In genomic region chr5:4215143-4215542, GRCh38 we compare ENCODE assay signal across 26 cellular contexts.
"Had no signal": no experiment of that assay in that cellular context is flagged by ENCODE, and none has a peak within 500 bp of the region (broad histone marks: within the 10 kb centered on the region; RNA-seq: fewer than 3 reads in every experiment).

No MANE protein-coding gene starts in this region.

- H3K9me3 ChIP-seq: neutrophil, pancreas, psoas muscle, right lobe of liver, stomach, thoracic aorta, thyroid gland, tibial nerve, upper lobe of left lung, vagina had no signal

- H3K27ac Mint-ChIP-seq: natural killer cell; nephron; stimulated activated effector memory CD8-positive, alpha-beta T cell treated with anti-CD3 and anti-CD28 coated beads, Interleukin-12 subunit alpha, Interleukin-12 subunit beta, amount 100 ng/mL, for 72 hours; stimulated activated naive B cell treated with anti-CD40 and anti-IgM and Interleukin-4, amounts not matched to agents 10 μg/mL and 1 μg/mL and 100 μg/mL, for 72 hours; stimulated activated naive CD8-positive, alpha-beta T cell treated with anti-CD3 and anti-CD28 coated beads, Interleukin-15, Interleukin-2, amounts not matched to agents 100 ng/mL and 50 ng/mL, for 24 hours had no signal

- H3K36me3 Mint-ChIP-seq: natural killer cell; stimulated activated effector memory CD8-positive, alpha-beta T cell treated with anti-CD3 and anti-CD28 coated beads, Interleukin-12 subunit alpha, Interleukin-12 subunit beta, amount 100 ng/mL, for 72 hours; stimulated activated naive B cell treated with anti-CD40 and anti-IgM and Interleukin-4, amounts not matched to agents 10 μg/mL and 1 μg/mL and 100 μg/mL, for 72 hours had no signal

- H3K4me1 ChIP-seq: pancreas, psoas muscle, right lobe of liver, sigmoid colon, stomach, thyroid gland, tibial nerve, upper lobe of left lung, vagina had no signal

- H3K36me3 ChIP-seq: neutrophil, pancreas, right lobe of liver, sigmoid colon, stomach, thoracic aorta, thyroid gland, tibial nerve, upper lobe of left lung, vagina had no signal

- H3K27me3 Mint-ChIP-seq: stimulated activated naive B cell treated with anti-CD40 and anti-IgM and Interleukin-4, amounts not matched to agents 10 μg/mL and 1 μg/mL and 100 μg/mL, for 72 hours; stimulated activated naive CD8-positive, alpha-beta T cell treated with anti-CD3 and anti-CD28 coated beads, Interleukin-15, Interleukin-2, amounts not matched to agents 100 ng/mL and 50 ng/mL, for 24 hours had no signal

- H3K27ac ChIP-seq: neutrophil, pancreas, psoas muscle, right lobe of liver, sigmoid colon, stomach, thoracic aorta, thyroid gland, tibial nerve, upper lobe of left lung, vagina had no signal

- H3K4me3 Mint-ChIP-seq: natural killer cell; nephron; neural crest cell; stimulated activated effector memory CD8-positive, alpha-beta T cell treated with anti-CD3 and anti-CD28 coated beads, Interleukin-12 subunit alpha, Interleukin-12 subunit beta, amount 100 ng/mL, for 72 hours; stimulated activated naive B cell treated with anti-CD40 and anti-IgM and Interleukin-4, amounts not matched to agents 10 μg/mL and 1 μg/mL and 100 μg/mL, for 72 hours; stimulated activated naive CD8-positive, alpha-beta T cell treated with anti-CD3 and anti-CD28 coated beads, Interleukin-15, Interleukin-2, amounts not matched to agents 100 ng/mL and 50 ng/mL, for 24 hours had no signal

- H3K4me1 Mint-ChIP-seq: natural killer cell; nephron; stimulated activated effector memory CD8-positive, alpha-beta T cell treated with anti-CD3 and anti-CD28 coated beads, Interleukin-12 subunit alpha, Interleukin-12 subunit beta, amount 100 ng/mL, for 72 hours; stimulated activated naive B cell treated with anti-CD40 and anti-IgM and Interleukin-4, amounts not matched to agents 10 μg/mL and 1 μg/mL and 100 μg/mL, for 72 hours had no signal

- H3K4me3 ChIP-seq: pancreas, psoas muscle, right lobe of liver, sigmoid colon, stomach, thoracic aorta, thyroid gland, tibial nerve, upper lobe of left lung, vagina had no signal

- DNase-seq: natural killer cell; nucleus accumbens; pancreas; psoas muscle; right cardiac atrium; right lobe of liver; small intestine; stimulated activated CD4-positive, alpha-beta T cell treated with anti-CD3 and anti-CD28 coated beads, Interleukin-15, amount 100 ng/mL, for 24 hours; stimulated activated CD4-positive, alpha-beta T cell treated with anti-CD3 and anti-CD28 coated beads, Interleukin-2, amount 100 ng/mL, for 24 hours; stimulated activated CD4-positive, alpha-beta T cell treated with anti-CD3 and anti-CD28 coated beads, Interleukin-2, amount 100 ng/mL, for 48 hours; stimulated activated CD4-positive, alpha-beta T cell treated with anti-CD3 and anti-CD28 coated beads, Interleukin-4, amount 100 ng/mL, for 24 hours; stimulated activated naive B cell treated with anti-CD40 and anti-IgM and Interleukin-4, amounts not matched to agents 10 μg/mL and 1 μg/mL and 100 μg/mL, for 72 hours; stimulated activated naive CD4-positive, alpha-beta T cell treated with Interleukin-2 at 50 U/mL for 16 hours; stomach; thyroid gland; trophoblast cell; upper lobe of left lung had no signal

- ATAC-seq: natural killer cell; pancreas; psoas muscle; right cardiac atrium; right lobe of liver; stimulated activated effector memory CD8-positive, alpha-beta T cell treated with anti-CD3 and anti-CD28 coated beads, Interleukin-12 subunit alpha, Interleukin-12 subunit beta, amount 100 ng/mL, for 72 hours; stimulated activated naive B cell treated with anti-CD40 and anti-IgM and Interleukin-4, amounts not matched to agents 10 μg/mL and 1 μg/mL and 100 μg/mL, for 72 hours had no signal

- H3K27me3 ChIP-seq: neutrophil, pancreas, right lobe of liver, sigmoid colon, stomach, thyroid gland, tibial nerve, upper lobe of left lung, vagina had no signal

- FAIRE-seq: pancreas, small intestine had no signal
